In the genomic region with DNA sequence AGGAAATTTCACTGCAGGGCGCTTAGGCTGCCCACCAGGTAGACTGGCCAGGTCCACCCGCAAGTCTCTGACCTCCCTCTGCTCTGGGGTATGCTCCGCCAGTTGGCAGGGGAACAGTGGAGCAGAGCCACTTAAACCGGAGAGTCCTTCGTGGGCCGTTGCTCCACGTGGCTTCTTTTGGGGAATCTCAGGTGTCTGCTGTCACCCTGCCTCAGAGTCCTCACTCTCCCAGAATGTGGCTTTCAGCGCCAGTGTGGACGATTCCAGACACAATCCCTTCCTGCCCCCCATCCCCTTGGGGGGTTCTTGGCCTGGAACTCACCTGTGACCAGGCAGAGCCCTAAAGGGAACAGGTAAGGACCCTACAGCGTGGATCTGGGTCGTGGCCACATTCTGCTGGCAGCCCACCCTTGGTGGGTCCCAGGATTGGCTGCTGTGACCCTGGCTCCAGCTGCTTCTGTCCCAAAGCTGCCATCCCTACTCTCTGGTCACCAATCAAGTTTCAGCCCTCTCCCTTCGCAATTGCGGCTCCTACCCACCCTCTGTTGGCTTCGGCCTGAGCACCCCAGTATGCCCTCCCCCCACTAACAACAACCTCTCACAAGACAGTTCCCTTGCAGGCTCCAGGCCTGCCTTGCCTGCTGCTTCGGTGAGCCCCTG, we compare ENCODE assay signal across 3 cellular contexts.
TF ChIP-seq lines count a peak whose summit lies in the region.

No MANE protein-coding gene starts in this region.

TF ChIP-seq in A549, 52 proteins besides CTCF, POLR2A, EP300 and RAD21:
- no peak for TF ChIP-seq FOSL2 (IDR thresholded peaks at IDR 0.05)
- no peak for TF ChIP-seq FOSL2 (CRISPR knock-in tag; IDR thresholded peaks at IDR 0.05)
- TF ChIP-seq NR3C1 (IDR thresholded peaks at IDR 0.05): no peak
- TF ChIP-seq NPAS2 (CRISPR knock-in tag; IDR thresholded peaks at IDR 0.05; ENCODE audit: borderline replicate concordance): no peak
- no peak for TF ChIP-seq FOXS1 (CRISPR knock-in tag; IDR thresholded peaks at IDR 0.05)
- TF ChIP-seq HOXB5 (CRISPR knock-in tag; IDR thresholded peaks at IDR 0.05): no peak
- TF ChIP-seq ZNF302 (CRISPR knock-in tag; IDR thresholded peaks at IDR 0.05): no peak
- TF ChIP-seq HOXB13 (CRISPR knock-in tag; IDR thresholded peaks at IDR 0.05; ENCODE audit: low read depth): no peak
- no peak for TF ChIP-seq PBX3 (IDR thresholded peaks at IDR 0.05)
- TF ChIP-seq REST (IDR thresholded peaks at IDR 0.05): no peak
- TF ChIP-seq SMC3 (IDR thresholded peaks at IDR 0.05): no peak
- no peak for TF ChIP-seq CBX2 (IDR thresholded peaks at IDR 0.05; ENCODE audit: borderline replicate concordance, low read depth)
- no peak for TF ChIP-seq RCOR1 (IDR thresholded peaks at IDR 0.05; ENCODE audit: low read depth, low read length)
TF ChIP-seq in A549: peak in this region for 0.

TF ChIP-seq in HEK293, 187 proteins besides CTCF, POLR2A, EP300 and RAD21:
- TF ChIP-seq ZNF837 (tag by site-specific recombination; IDR thresholded peaks at IDR 0.05) (no peak), ZNF239 (tag by site-specific recombination; IDR thresholded peaks at IDR 0.05) (no peak), ZNF621 (tag by site-specific recombination; IDR thresholded peaks at IDR 0.05) (no peak), ZNF133 (tag by site-specific recombination; IDR thresholded peaks at IDR 0.05) (no peak), ZNF664 (tag by site-specific recombination; IDR thresholded peaks at IDR 0.05) (no peak), ZNF596 (tag by site-specific recombination; IDR thresholded peaks at IDR 0.05) (no peak), ZNF707 (tag by site-specific recombination; IDR thresholded peaks at IDR 0.05) (no peak), SALL2 (tag by site-specific recombination; IDR thresholded peaks at IDR 0.05; ENCODE audit: borderline replicate concordance) (no peak), KLF7 (tag by site-specific recombination; IDR thresholded peaks at IDR 0.05; ENCODE audit: borderline replicate concordance) (no peak), ZNF544 (tag by site-specific recombination; IDR thresholded peaks at IDR 0.05) (no peak), ZNF426 (tag by site-specific recombination; IDR thresholded peaks at IDR 0.05) (no peak), ZNF114 (tag by site-specific recombination; IDR thresholded peaks at IDR 0.05) (no peak), ZNF433 (tag by site-specific recombination; IDR thresholded peaks at IDR 0.05; ENCODE audit: low read depth) (no peak), REPIN1 (tag by site-specific recombination; IDR thresholded peaks at IDR 0.05; ENCODE audit: low read depth) (no peak), MZF1 (tag by site-specific recombination; IDR thresholded peaks at IDR 0.05; ENCODE audit: borderline replicate concordance) (no peak), SETDB1 (IDR thresholded peaks at IDR 0.05; ENCODE audit: insufficient read length, low read length) (no peak), ZNF174 (tag by site-specific recombination; IDR thresholded peaks at IDR 0.05) (no peak), IKZF3 (tag by site-specific recombination; IDR thresholded peaks at IDR 0.05) (no peak), ZNF677 (tag by site-specific recombination; IDR thresholded peaks at IDR 0.05) (no peak), ZBTB20 (tag by site-specific recombination; IDR thresholded peaks at IDR 0.05) (no peak)
TF ChIP-seq in HEK293: peak in this region for 0.

TF ChIP-seq in H1, 55 proteins besides CTCF, POLR2A, EP300 and RAD21:
- TF ChIP-seq KDM5A (IDR thresholded peaks at IDR 0.05; ENCODE audit: low read length) (no peak), RXRA (IDR thresholded peaks at IDR 0.05; ENCODE audit: insufficient read depth, low read depth, low read length) (no peak), BACH1 (IDR thresholded peaks at IDR 0.05; ENCODE audit: low read length) (no peak), ATF3 (IDR thresholded peaks at IDR 0.05; ENCODE audit: insufficient read depth, low read depth, low read length) (no peak), TAF1 (IDR thresholded peaks at IDR 0.05; ENCODE audit: low read depth, low read length) (no peak), BCL11A (IDR thresholded peaks at IDR 0.05; ENCODE audit: low read depth in 2 of 2, low read length in 2 of 2) (no peak), MAFK (IDR thresholded peaks at IDR 0.05; ENCODE audit: low read depth, low read length) (no peak), HDAC6 (IDR thresholded peaks at IDR 0.05; ENCODE audit: low read depth, low read length) (no peak), SP4 (IDR thresholded peaks at IDR 0.05; ENCODE audit: low read length) (no peak), BRCA1 (IDR thresholded peaks at IDR 0.05; ENCODE audit: low read depth, low read length) (no peak), TEAD4 (IDR thresholded peaks at IDR 0.05; ENCODE audit: low read depth, low read length) (no peak), RBBP5 (IDR thresholded peaks at IDR 0.05; ENCODE audit: borderline replicate concordance, low read depth, low read length) (no peak), RNF2 (IDR thresholded peaks at IDR 0.05; ENCODE audit: borderline replicate concordance, low read depth, low read length, missing control alignments, poor library complexity, severe bottlenecking) (no peak), SUZ12 (IDR thresholded peaks at IDR 0.05; ENCODE audit: low read length) (no peak), KDM1A (IDR thresholded peaks at IDR 0.05; ENCODE audit: borderline replicate concordance, low read length) (no peak), NRF1 (IDR thresholded peaks at IDR 0.05; ENCODE audit: low read depth, low read length) (no peak), EGR1 (IDR thresholded peaks at IDR 0.05; ENCODE audit: borderline replicate concordance, low read depth, low read length) (no peak)
- TF ChIP-seq, protein P1, sequence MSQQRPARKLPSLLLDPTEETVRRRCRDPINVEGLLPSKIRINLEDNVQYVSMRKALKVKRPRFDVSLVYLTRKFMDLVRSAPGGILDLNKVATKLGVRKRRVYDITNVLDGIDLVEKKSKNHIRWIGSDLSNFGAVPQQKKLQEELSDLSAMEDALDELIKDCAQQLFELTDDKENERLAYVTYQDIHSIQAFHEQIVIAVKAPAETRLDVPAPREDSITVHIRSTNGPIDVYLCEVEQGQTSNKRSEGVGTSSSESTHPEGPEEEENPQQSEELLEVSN (IDR thresholded peaks at IDR 0.05): no peak
